In the genomic region with DNA sequence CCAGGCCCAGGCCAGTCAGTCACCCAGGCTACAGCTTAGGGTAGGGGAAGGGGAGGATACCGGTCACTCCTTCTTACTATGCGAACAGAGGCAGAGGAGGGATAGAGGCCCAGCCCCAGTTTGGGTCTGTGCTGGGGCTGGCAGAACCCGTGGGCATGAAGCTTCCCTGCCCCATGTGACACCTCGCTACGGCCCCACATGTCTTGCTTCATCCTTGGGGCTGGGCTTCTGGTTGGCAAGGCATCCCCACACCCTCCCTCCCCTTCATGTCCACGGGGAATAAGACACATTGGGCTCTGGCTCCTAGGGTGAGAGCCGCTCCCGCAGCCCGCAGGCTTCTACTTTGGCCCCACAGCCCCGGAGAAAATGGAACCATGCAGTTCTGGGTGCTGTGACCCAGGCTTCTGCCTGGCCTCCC, we compare ENCODE assay signal across 1 cellular context.
TF ChIP-seq lines count a peak whose summit lies in the region.

No MANE protein-coding gene starts in this region.

TF ChIP-seq in IMR-90, 13 proteins besides CTCF, POLR2A, EP300 and RAD21:
- TF ChIP-seq CHD1 (IDR thresholded peaks at IDR 0.05; ENCODE audit: low read depth, low read length) = no peak
- TF ChIP-seq MXI1 (IDR thresholded peaks at IDR 0.05; ENCODE audit: borderline replicate concordance, low read depth, low read length) = no peak
